Comparison of ENCODE assay signal across 8 cellular contexts in genomic region chr6:28161410-28162079, GRCh38. TPM values are rescaled to one million over a fixed set of nuclear protein-coding genes. Genes with fewer than 3 reads are reported as not detected.
DNase-seq lines count a peak whose midpoint lies in the region; ATAC-seq and TF ChIP-seq lines count a peak whose summit lies in the region.

No MANE protein-coding gene starts in this region.

- H3K9me3 ChIP-seq in liver (ENCODE audit: control insufficient read depth in 4 of 4, low read length in 3 of 4) = peaks cover 0 to 2% (median under 1%) of the 10 kb centered on the region in 4 donors

- H3K4me3 Mint-ChIP-seq in activated CD4-positive, alpha-beta T cell treated with anti-CD3 and anti-CD28 coated beads, Interleukin-2, amount 10 ng/mL, durations not matched to agents 24 days and 14 days = peak overlapping the region; percentile 64

- peak; percentile 99 for ATAC-seq in HG02678 (IDR thresholded peaks at IDR 0.05; ENCODE audit: unreplicated experiment)

- intact Hi-C loops in activated CD4-positive, alpha-beta T cell treated with anti-CD3 and anti-CD28 coated beads, Interleukin-2, amount 10 ng/mL, durations not matched to agents 24 days and 14 days (cut with micrococcal nuclease) = no loop called here

- no peak overlapping the region for H3K27ac Mint-ChIP-seq in activated CD4-positive, alpha-beta T cell treated with anti-CD3 and anti-CD28 coated beads, Interleukin-2, amount 10 ng/mL, durations not matched to agents 24 days and 14 days

- H3K36me3 ChIP-seq in liver (ENCODE audit: control insufficient read depth in 4 of 4, insufficient read depth in 3 of 4, low read depth in 1 of 4, low read length in 3 of 4) = peaks cover 0 to 5% (median 2%) of the 10 kb centered on the region in 4 donors

- H3K4me1 Mint-ChIP-seq in activated CD4-positive, alpha-beta T cell treated with anti-CD3 and anti-CD28 coated beads, Interleukin-2, amount 10 ng/mL, durations not matched to agents 24 days and 14 days = peaks cover 8% of the 10 kb centered on the region

- TF ChIP-seq RAD21 in liver (IDR thresholded peaks at IDR 0.05) = peak in 1 of 2 donors; percentile 6

- H3K4me3 ChIP-seq in GM12865 (ENCODE audit: low read depth, low read length) (no peak overlapping the region), liver (ENCODE audit: low read depth in 1 of 3, low read length in 3 of 3) (peak overlapping the region; percentile 52 to 79 (median 61))

- peaks cover 0 to 7% (median 5%) of the 10 kb centered on the region in 4 donors for H3K4me1 ChIP-seq in liver (ENCODE audit: control insufficient read depth in 4 of 4, insufficient read depth in 4 of 4, low read length in 3 of 4)

- H3K27me3 ChIP-seq in liver (ENCODE audit: control insufficient read depth in 4 of 4, insufficient read depth in 4 of 4, low read length in 3 of 4) = no peaks in the 10 kb centered on the region

- no peak overlapping the region for H3K9ac ChIP-seq in liver (ENCODE audit: low read depth in 1 of 2, low read length in 2 of 2)

- TF ChIP-seq CTCF in GM12865 (IDR thresholded peaks at IDR 0.05; ENCODE audit: insufficient read depth, low read depth, low read length, missing control alignments) = no peak
- TF ChIP-seq CTCF in liver (IDR thresholded peaks at IDR 0.05; ENCODE audit: low read depth, low read length, missing input control) = no peak

- 14% methylated on average over 32 of the region's 32 CpGs for WGBS in liver

- no peaks in the 10 kb centered on the region for H3K27me3 Mint-ChIP-seq in activated CD4-positive, alpha-beta T cell treated with anti-CD3 and anti-CD28 coated beads, Interleukin-2, amount 10 ng/mL, durations not matched to agents 24 days and 14 days

- DNase-seq in GM12865 (ENCODE audit: low read depth) (peak; percentile 8), NCI-H2171 treated with DMSO at 0.1 percent for 48 hours (lab: John Stamatoyannopoulos, UW) (peak; percentile 79), dedifferentiated amniotic fluid mesenchymal stem cell (ENCODE audit: extremely low spot score) (peak; percentile 43), SIG-M5 treated with dmso at 0.1 percent for 504 hours (lab: John Stamatoyannopoulos, UW; ENCODE audit: unreplicated experiment) (no peak)
- DNase-seq in activated CD4-positive, alpha-beta T cell treated with anti-CD3 and anti-CD28 coated beads, Interleukin-2, amount 10 ng/mL, durations not matched to agents 24 days and 14 days = peak; percentile 91
- peak; percentile 83 for DNase-seq in stimulated activated CD4-positive, alpha-beta T cell treated with anti-CD3 and anti-CD28 coated beads, Interleukin-4, amount 100 ng/mL, for 24 hours

- peaks cover 34% of the 10 kb centered on the region for H3K9me3 Mint-ChIP-seq in activated CD4-positive, alpha-beta T cell treated with anti-CD3 and anti-CD28 coated beads, Interleukin-2, amount 10 ng/mL, durations not matched to agents 24 days and 14 days

- peaks cover 44% of the 10 kb centered on the region for H3K36me3 Mint-ChIP-seq in activated CD4-positive, alpha-beta T cell treated with anti-CD3 and anti-CD28 coated beads, Interleukin-2, amount 10 ng/mL, durations not matched to agents 24 days and 14 days (ENCODE audit: low read depth)

- no peak overlapping the region for H3K27ac ChIP-seq in liver (ENCODE audit: low read depth in 1 of 2, low read length in 2 of 2)

TF ChIP-seq in liver, 16 proteins besides CTCF, POLR2A, EP300 and RAD21:
- peak; percentile 86 to 94 for TF ChIP-seq GABPA (IDR thresholded peaks at IDR 0.05 in 1 of 2, conservative IDR thresholded peaks at IDR 0.05 in 1 of 2)
- no peak for TF ChIP-seq ZBTB33 (IDR thresholded peaks at IDR 0.05)

RNA-seq across cellular contexts. Expression of gene ZKSCAN8, which starts 19.9 kb away (rescaled TPM):
- total RNA-seq in activated CD4-positive, alpha-beta T cell treated with anti-CD3 and anti-CD28 coated beads, Interleukin-2, amount 10 ng/mL, durations not matched to agents 24 days and 14 days = 17.6 and 17.7 TPM in 2 replicates
- total RNA-seq in liver = 10 to 100 TPM; 11.0 to 13.4 TPM
- polyA plus RNA-seq in liver = 1 to 10 TPM; 2.4 to 2.6 TPM

RNA-seq across cellular contexts. Expression of gene ZSCAN16, which starts 37.1 kb away (rescaled TPM):
- total RNA-seq in activated CD4-positive, alpha-beta T cell treated with anti-CD3 and anti-CD28 coated beads, Interleukin-2, amount 10 ng/mL, durations not matched to agents 24 days and 14 days = 3.0 and 4.0 TPM in 2 replicates
- 1 to 10 TPM; 1.5 to 3.5 TPM for total RNA-seq in liver
- 1 to 10 TPM; 1.9 to 3.4 TPM for polyA plus RNA-seq in liver
